8 cellular contexts compared by ENCODE assay signal in the genomic region with DNA sequence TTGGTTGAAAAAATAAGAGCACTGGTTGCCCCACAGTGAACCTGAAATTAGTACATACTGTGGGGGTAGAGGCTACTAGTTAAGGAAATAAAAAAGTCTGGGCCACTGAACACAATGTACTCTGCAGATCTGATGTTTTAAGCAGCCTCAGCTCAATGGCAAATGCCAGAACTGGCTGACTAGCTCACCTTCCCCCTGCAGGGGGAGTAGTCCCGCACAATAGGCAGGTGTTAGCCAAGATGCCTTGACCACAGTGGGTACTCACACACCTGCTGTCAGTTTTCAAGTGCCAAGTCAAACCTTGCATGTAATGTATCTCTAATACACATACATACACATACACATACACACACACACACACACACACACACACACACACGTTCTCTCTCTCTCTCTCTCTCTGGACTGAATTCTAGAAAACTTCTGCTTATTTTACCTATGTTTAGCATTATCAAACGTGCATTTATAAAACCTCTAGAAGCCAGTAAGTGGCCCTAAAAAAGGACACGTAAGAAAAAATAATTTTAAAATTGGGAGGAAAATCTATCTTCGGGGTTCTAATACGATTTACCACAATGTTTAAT. TPM values are rescaled to one million over a fixed set of nuclear protein-coding genes. Genes with fewer than 3 reads are reported as not detected.
A peak's percentile ranks its signal among the peaks of the same experiment; 100 is the strongest.
DNase-seq lines count a peak whose midpoint lies in the region; ATAC-seq and TF ChIP-seq lines count a peak whose summit lies in the region.

No MANE protein-coding gene starts in this region.

- H3K4me3 ChIP-seq in kidney epithelial cell (ENCODE audit: low read depth, low read length) (no peak overlapping the region), tibial artery (no peak overlapping the region)

- intact Hi-C loops in tibial artery (cut with DNase I; ENCODE audit: low total_unique reads): no loop called here

- peaks cover 3% of the 10 kb centered on the region for H3K4me1 Mint-ChIP-seq in activated T-helper 17 cell treated with anti-CD3 and anti-CD28 coated beads, Interleukin-2, amount 50 U/mL, for 72 hours

- no peak overlapping the region for H3K27ac Mint-ChIP-seq in activated T-helper 17 cell treated with anti-CD3 and anti-CD28 coated beads, Interleukin-2, amount 50 U/mL, for 72 hours

- no peaks in the 10 kb centered on the region for H3K27me3 Mint-ChIP-seq in activated T-helper 17 cell treated with anti-CD3 and anti-CD28 coated beads, Interleukin-2, amount 50 U/mL, for 72 hours

- H3K27ac ChIP-seq in tibial artery: no peak overlapping the region

- H3K36me3 ChIP-seq in kidney epithelial cell (ENCODE audit: control insufficient read depth, insufficient read depth, low read length) (no peaks in the 10 kb centered on the region), tibial artery (no peaks in the 10 kb centered on the region)

- H3K36me3 Mint-ChIP-seq in activated T-helper 17 cell treated with anti-CD3 and anti-CD28 coated beads, Interleukin-2, amount 50 U/mL, for 72 hours (ENCODE audit: low read depth): no peaks in the 10 kb centered on the region

- no peaks in the 10 kb centered on the region for H3K27me3 ChIP-seq in kidney epithelial cell (ENCODE audit: control insufficient read depth, insufficient read depth, low read length)
- no peaks in the 10 kb centered on the region for H3K27me3 ChIP-seq in tibial artery

- DNase-seq in SIG-M5 treated with dmso at 0.1 percent for 504 hours (lab: John Stamatoyannopoulos, UW; ENCODE audit: unreplicated experiment) (peak; percentile 12), SIG-M5 (lab: John Stamatoyannopoulos, UW) (no peak), NCI-H2227 treated with DMSO at 0.1 percent for 48 hours (lab: John Stamatoyannopoulos, UW) (peak; percentile 1), kidney epithelial cell (ENCODE audit: low read depth) (no peak), tibial artery (no peak), nucleus accumbens (lab: John Stamatoyannopoulos, UW) (no peak)

- H3K4me1 ChIP-seq in tibial artery: no peaks in the 10 kb centered on the region

- peak; percentile 71 for TF ChIP-seq CTCF in kidney epithelial cell (IDR thresholded peaks at IDR 0.05; ENCODE audit: insufficient read depth, low read length, poor library complexity, severe bottlenecking)
- TF ChIP-seq CTCF in tibial artery (IDR thresholded peaks at IDR 0.05): peak; percentile 22 to 31

- H3K9me3 ChIP-seq in tibial artery: no peaks in the 10 kb centered on the region

- H3K9me3 Mint-ChIP-seq in activated T-helper 17 cell treated with anti-CD3 and anti-CD28 coated beads, Interleukin-2, amount 50 U/mL, for 72 hours: no peaks in the 10 kb centered on the region

- ATAC-seq in HG02588 (IDR thresholded peaks at IDR 0.05; ENCODE audit: unreplicated experiment): peak; percentile 59
- ATAC-seq in activated T-helper 17 cell treated with anti-CD3 and anti-CD28 coated beads, Interleukin-2, amount 50 U/mL, for 72 hours (replicated peaks): peak; percentile 63

- H3K4me3 Mint-ChIP-seq in activated T-helper 17 cell treated with anti-CD3 and anti-CD28 coated beads, Interleukin-2, amount 50 U/mL, for 72 hours: no peak overlapping the region

RNA-seq across cellular contexts. Expression of a gene that starts 36.1 kb away (rescaled TPM):
- total RNA-seq in activated T-helper 17 cell treated with anti-CD3 and anti-CD28 coated beads, Interleukin-2, amount 50 U/mL, for 72 hours: 10 to 100 TPM; 19.6 to 36.3 TPM
- 27.0 and 40.5 TPM in 2 replicates for total RNA-seq in kidney epithelial cell

Comparison
In these comparisons a context has a peak if more than half of its experiments do, and no peak if none do; other contexts are left out.
1. DNase-seq: peak in SIG-M5 treated with dmso at 0.1 percent for 504 hours (single experiment) and NCI-H2227 treated with DMSO at 0.1 percent for 48 hours (single experiment); none in SIG-M5 (single experiment), kidney epithelial cell (single experiment), tibial artery (0 of 2) and nucleus accumbens (0 of 56).